ENCODE assay signal across 1 cellular context in the genomic region with DNA sequence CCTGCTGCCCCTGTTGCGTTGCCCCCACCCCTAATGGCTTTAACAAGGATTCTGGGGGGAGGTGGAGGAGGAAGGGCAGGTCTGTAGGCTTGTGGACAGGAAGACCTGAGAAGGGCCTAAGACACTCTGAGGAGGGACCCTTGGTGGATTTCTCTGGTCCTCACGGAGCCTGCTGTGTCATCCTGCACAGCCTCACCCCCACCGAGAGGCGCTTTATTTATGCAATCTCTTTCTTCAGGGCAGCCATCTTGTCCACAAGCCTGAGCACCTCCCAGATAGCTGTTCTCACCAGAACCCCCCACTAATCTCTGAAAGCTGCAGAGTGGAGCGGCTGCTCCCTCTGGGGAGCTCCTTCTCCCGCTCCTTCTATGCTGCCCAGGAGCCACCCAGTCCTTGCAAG.
TF ChIP-seq lines count a peak whose summit lies in the region.

No MANE protein-coding gene starts in this region.

TF ChIP-seq in K562, 482 proteins besides CTCF, POLR2A, EP300 and RAD21:
- TF ChIP-seq HDGF (IDR thresholded peaks at IDR 0.05), result no peak
- no peak for TF ChIP-seq JUND (IDR thresholded peaks at IDR 0.05; ENCODE audit: borderline replicate concordance, low read depth, low read length)
- TF ChIP-seq JUND (tag; IDR thresholded peaks at IDR 0.05; ENCODE audit: borderline replicate concordance, low read depth, low read length), result no peak
- TF ChIP-seq U2AF1 (optimal IDR thresholded peaks at IDR 0.05; ENCODE audit: low read depth, low read length), result no peak
- no peak for TF ChIP-seq TCF7 (IDR thresholded peaks at IDR 0.05; ENCODE audit: borderline replicate concordance)
- peak; percentile 11; the same call in 1 of the 2 replicates for TF ChIP-seq MAFF (IDR thresholded peaks at IDR 0.05; ENCODE audit: low read length)
- TF ChIP-seq SAFB2 (IDR thresholded peaks at IDR 0.05; ENCODE audit: borderline replicate concordance, low read depth, low read length, severe bottlenecking), result no peak
- TF ChIP-seq ZNF121 (CRISPR knock-in tag; conservative IDR thresholded peaks at IDR 0.05), result no peak
- no peak for TF ChIP-seq BMI1 (IDR thresholded peaks at IDR 0.05; ENCODE audit: low read length)
- TF ChIP-seq CEBPB (tag; IDR thresholded peaks at IDR 0.05), result peak; percentile 27; the same call in 1 of the 2 replicates
- 0 out of 2 replicates have a peak, but pooled peaks have one; percentile 17 for TF ChIP-seq ZNF316 (IDR thresholded peaks at IDR 0.05)
- TF ChIP-seq CHCHD3 (CRISPR knock-in tag; IDR thresholded peaks at IDR 0.05), result no peak
- TF ChIP-seq NRF1 (conservative IDR thresholded peaks at IDR 0.05 in 1 of 2, IDR thresholded peaks at IDR 0.05 in 1 of 2), result 0 out of 4 replicates have a peak, but pooled peaks of 1 of the 2 experiments have one; percentile 13
- no peak for TF ChIP-seq ZNF134 (CRISPR knock-in tag; conservative IDR thresholded peaks at IDR 0.05)
- no peak for TF ChIP-seq TAF1 (IDR thresholded peaks at IDR 0.05; ENCODE audit: control insufficient read depth, extremely low read depth, insufficient read depth, low read length, severe bottlenecking)
- no peak for TF ChIP-seq MEF2D (tag; conservative IDR thresholded peaks at IDR 0.05; ENCODE audit: low read depth)
- TF ChIP-seq NFE2 (IDR thresholded peaks at IDR 0.05; ENCODE audit: low read depth), result peak; percentile 74
- TF ChIP-seq MBD2 (IDR thresholded peaks at IDR 0.05; ENCODE audit: borderline replicate concordance, low read depth), result no peak
- TF ChIP-seq ETV5 (CRISPR knock-in tag; IDR thresholded peaks at IDR 0.05; ENCODE audit: low read depth), result no peak
- TF ChIP-seq YY1 (IDR thresholded peaks at IDR 0.05; ENCODE audit: borderline replicate concordance in 1 of 3, control insufficient read depth in 1 of 3, extremely low read depth in 1 of 3, insufficient read depth in 3 of 3, insufficient read length in 1 of 3, insufficient replicate concordance in 2 of 3, low read depth in 1 of 3, low read length in 2 of 3), result peak; percentile 33 to 89 (median 62)
TF ChIP-seq in K562: peak in this region for 6.
